Comparison of ENCODE assay signal across 8 cellular contexts in genomic region chr11:77411717-77412441, GRCh38.
A peak's percentile ranks its signal among the peaks of the same experiment; 100 is the strongest.
DNase-seq lines count a peak whose midpoint lies in the region; ATAC-seq and TF ChIP-seq lines count a peak whose summit lies in the region.

No MANE protein-coding gene starts in this region.

- H3K4me1 Mint-ChIP-seq in T-helper 2 cell treated with Interferon-gamma antibody and Interleukin-4, amounts not matched to agents 5 μg/mL and 100 μg/mL, for 36 hours (ENCODE audit: low read depth): peaks cover 37% of the 10 kb centered on the region

- peak overlapping the region; percentile 88 for H3K27ac Mint-ChIP-seq in T-helper 2 cell treated with Interferon-gamma antibody and Interleukin-4, amounts not matched to agents 5 μg/mL and 100 μg/mL, for 36 hours

- peaks cover 82% of the 10 kb centered on the region for H3K79me2 ChIP-seq in hepatocyte

- peak; percentile 90 for ATAC-seq in GM21529 (IDR thresholded peaks at IDR 0.05; ENCODE audit: unreplicated experiment)
- ATAC-seq in aorta (ENCODE audit: low FRiP score): peak; percentile 96

- H3K9me3 ChIP-seq in ascending aorta: no peaks in the 10 kb centered on the region
- H3K9me3 ChIP-seq in hepatocyte (ENCODE audit: low read depth): no peaks in the 10 kb centered on the region
- no peaks in the 10 kb centered on the region for H3K9me3 ChIP-seq in aorta (ENCODE audit: control insufficient read depth, low read length)

- H3K4me3 Mint-ChIP-seq in T-helper 2 cell treated with Interferon-gamma antibody and Interleukin-4, amounts not matched to agents 5 μg/mL and 100 μg/mL, for 36 hours: peak overlapping the region; percentile 83

- H3K27me3 ChIP-seq in ascending aorta (no peaks in the 10 kb centered on the region), hepatocyte (no peaks in the 10 kb centered on the region), aorta (ENCODE audit: control insufficient read depth in 1 of 2, insufficient read depth in 2 of 2, low read length in 1 of 2) (no peaks in the 10 kb centered on the region)

- intact Hi-C loops in ascending aorta (cut with DNase I) (loop anchor here (5.0 kb wide), 1 partner anchor 60 kb away; the partner anchor contains the start of gene PAK1), aorta (cut with DNase I) (loop anchor here in 1 of 2 donors (5.0 kb wide), 1 partner anchor 60 kb away; the partner anchor contains the start of gene PAK1)

- H3K4me1 ChIP-seq in ascending aorta (peaks cover 6 to 8% of the 10 kb centered on the region in 2 donors), hepatocyte (ENCODE audit: insufficient read depth) (peaks cover 21% of the 10 kb centered on the region), aorta (ENCODE audit: control insufficient read depth in 1 of 2, insufficient read depth in 2 of 2, low read length in 2 of 2) (peaks cover 0 to 9% of the 10 kb centered on the region in 2 donors)

- H3K27me3 Mint-ChIP-seq in T-helper 2 cell treated with Interferon-gamma antibody and Interleukin-4, amounts not matched to agents 5 μg/mL and 100 μg/mL, for 36 hours (ENCODE audit: low read depth): no peaks in the 10 kb centered on the region

- TF ChIP-seq CTCF in ascending aorta (IDR thresholded peaks at IDR 0.05) (peak in 1 of 3 experiments; percentile 13), hepatocyte (IDR thresholded peaks at IDR 0.05; ENCODE audit: poor library complexity) (no peak)

- DNase-seq in DMS79 treated with DMSO at 0.1 percent for 48 hours (lab: John Stamatoyannopoulos, UW) (peak; percentile 88), ascending aorta (ENCODE audit: low spot score in 2 of 2) (peak; percentile 46 to 91), hepatocyte (ENCODE audit: low spot score) (peak; percentile 94), renal cortical epithelial cell (ENCODE audit: low read depth) (peak; percentile 70), aorta (peak; percentile 93 to 96)
- peak; percentile 72 for DNase-seq in Jurkat, Clone E6-1 (ENCODE audit: low read depth, low spot score)
- peak; percentile 76 for DNase-seq in T-helper 2 cell treated with Interferon-gamma antibody and Interleukin-4, amounts not matched to agents 5 μg/mL and 100 μg/mL, for 36 hours (ENCODE audit: low spot score)

- peaks cover 11% of the 10 kb centered on the region for H3K36me3 Mint-ChIP-seq in T-helper 2 cell treated with Interferon-gamma antibody and Interleukin-4, amounts not matched to agents 5 μg/mL and 100 μg/mL, for 36 hours (ENCODE audit: low read depth)

- H3K4me2 ChIP-seq in hepatocyte: peak overlapping the region; percentile 87

- H3K9me2 ChIP-seq in hepatocyte (replicated peaks; ENCODE audit: insufficient read depth): no peaks in the 10 kb centered on the region

- H3K27ac ChIP-seq in ascending aorta: peak overlapping the region; percentile 64 to 89
- peak overlapping the region; percentile 61 for H3K27ac ChIP-seq in hepatocyte
- peak overlapping the region in 1 of 2 donors; percentile 67 for H3K27ac ChIP-seq in aorta (ENCODE audit: low read depth in 1 of 2, low read length in 2 of 2)

- H4K20me1 ChIP-seq in hepatocyte (ENCODE audit: insufficient read depth, poor library complexity, severe bottlenecking): peaks cover 3% of the 10 kb centered on the region

- no peaks in the 10 kb centered on the region for H3K9me3 Mint-ChIP-seq in T-helper 2 cell treated with Interferon-gamma antibody and Interleukin-4, amounts not matched to agents 5 μg/mL and 100 μg/mL, for 36 hours

- peak overlapping the region; percentile 67 for H3K4me3 ChIP-seq in Jurkat, Clone E6-1 (ENCODE audit: low read length)
- H3K4me3 ChIP-seq in ascending aorta (peak overlapping the region; percentile 56 to 83), hepatocyte (peak overlapping the region; percentile 24), aorta (ENCODE audit: low read length in 2 of 2) (peak overlapping the region; percentile 56 to 83)

- H3K36me3 ChIP-seq in ascending aorta (no peaks in the 10 kb centered on the region), hepatocyte (replicated peaks; ENCODE audit: insufficient read depth, low read depth) (no peaks in the 10 kb centered on the region), aorta (ENCODE audit: control insufficient read depth in 1 of 2, insufficient read depth in 2 of 2, low read length in 1 of 2) (no peaks in the 10 kb centered on the region)

- 6% methylated on average over 18 of the region's 33 CpGs for WGBS in hepatocyte (ENCODE audit: low lambda C conversion rate, missing lambda C conversion rate)
- 0% methylated on average over 32 to 33 of the region's 33 CpGs for WGBS in aorta, 2 donors

- peak overlapping the region; percentile 73 for H2AFZ ChIP-seq in hepatocyte
